In genomic region chr9:126693428-126693931, GRCh38 we compare ENCODE assay signal across 17 cellular contexts.
DNase-seq lines count a peak whose midpoint lies in the region; ATAC-seq and TF ChIP-seq lines count a peak whose summit lies in the region.
"Had no signal": no experiment of that assay in that cellular context is flagged by ENCODE, and none has a peak within 500 bp of the region (broad histone marks: within the 10 kb centered on the region; RNA-seq: fewer than 3 reads in every experiment).

No MANE protein-coding gene starts in this region.

- no peak for TF ChIP-seq CTCF in SK-N-SH (IDR thresholded peaks at IDR 0.05)
- no peak for TF ChIP-seq CTCF in neural progenitor cell (IDR thresholded peaks at IDR 0.05)

- H3K27me3 Mint-ChIP-seq in stimulated activated naive CD8-positive, alpha-beta T cell treated with anti-CD3 and anti-CD28 coated beads, Interleukin-15, amount 100 ng/mL, for 72 hours = peaks cover 49% of the 10 kb centered on the region
- peaks cover 11% of the 10 kb centered on the region for H3K27me3 Mint-ChIP-seq in neural progenitor cell (ENCODE audit: insufficient read depth, low read depth)

- TF ChIP-seq EP300 in SK-N-SH (IDR thresholded peaks at IDR 0.05; ENCODE audit: borderline replicate concordance in 1 of 2, low read depth in 1 of 2, low read length in 1 of 2) = no peak

- H3K36me3 Mint-ChIP-seq in neural progenitor cell = no peaks in the 10 kb centered on the region
- H3K36me3 Mint-ChIP-seq: IgD-negative memory B cell had no signal

- H3K4me1 ChIP-seq in SK-N-SH (ENCODE audit: control insufficient read depth in 1 of 2, insufficient read depth in 2 of 2, low read depth in 1 of 2, low read length in 1 of 2) (no peaks in the 10 kb centered on the region), neural progenitor cell (no peaks in the 10 kb centered on the region)
- H3K4me1 ChIP-seq: BLaER1 treated with 17β-estradiol and CSF1 and Interleukin-3, amounts not matched to agents 10 nM and 100 nM had no signal

- no peaks in the 10 kb centered on the region for H3K9me2 ChIP-seq in SK-N-SH

- H3K4me1 Mint-ChIP-seq in stimulated activated naive CD8-positive, alpha-beta T cell treated with anti-CD3 and anti-CD28 coated beads, Interleukin-15, amount 100 ng/mL, for 72 hours = peaks cover 7% of the 10 kb centered on the region
- peaks cover 21% of the 10 kb centered on the region for H3K4me1 Mint-ChIP-seq in neural progenitor cell
- H3K4me1 Mint-ChIP-seq: IgD-negative memory B cell had no signal

- CTCF ChIA-PET in SK-N-SH (lab: Yijun Ruan, JAX) = interaction anchor here (1.0 to 4.1 kb wide), 5 partner anchors 9 to 193 kb away, joined by 4 to 28 read pairs (median 9); no protein-coding TSS in a partner anchor

- no peak for TF ChIP-seq RAD21 in SK-N-SH (IDR thresholded peaks at IDR 0.05; ENCODE audit: low read length)

- H3K4me2 ChIP-seq in SK-N-SH = no peak overlapping the region
- H3K4me2 ChIP-seq in neural progenitor cell = no peak overlapping the region
- H3K4me2 ChIP-seq: BLaER1 treated with 17β-estradiol and CSF1 and Interleukin-3, amounts not matched to agents 10 nM and 100 nM had no signal

- ATAC-seq in SK-N-SH treated with all-trans-retinoic acid at 6 μM for 48 hours = no peak
- ATAC-seq in stimulated activated naive CD8-positive, alpha-beta T cell treated with anti-CD3 and anti-CD28 coated beads, Interleukin-15, amount 100 ng/mL, for 72 hours = peak; percentile 51
- no peak for ATAC-seq in stimulated activated naive CD8-positive, alpha-beta T cell treated with anti-CD3 and anti-CD28 coated beads, Interleukin-15, Interleukin-2, amounts not matched to agents 100 U/mL and 50 U/mL, for 24 hours
- ATAC-seq: PC-3 had no signal

- POLR2A ChIA-PET in SK-N-SH (lab: Yijun Ruan, JAX) = no interaction called here

- 75% methylated on average over 18 of the region's 19 CpGs for WGBS in SK-N-SH (ENCODE audit: low lambda C conversion rate)

- H3F3A ChIP-seq in SK-N-SH (replicated peaks; ENCODE audit: insufficient read depth) (no peaks in the 10 kb centered on the region), neural progenitor cell (ENCODE audit: low read depth) (no peaks in the 10 kb centered on the region)

- H3K9me3 Mint-ChIP-seq in stimulated activated naive CD8-positive, alpha-beta T cell treated with anti-CD3 and anti-CD28 coated beads, Interleukin-15, amount 100 ng/mL, for 72 hours = no peaks in the 10 kb centered on the region
- no peaks in the 10 kb centered on the region for H3K9me3 Mint-ChIP-seq in neural progenitor cell

- H3K4me3 ChIP-seq in SK-N-SH (ENCODE audit: low read depth in 2 of 2, low read length in 1 of 2) = no peak overlapping the region
- H3K4me3 ChIP-seq in neural progenitor cell = no peak overlapping the region
- H3K4me3 ChIP-seq: BLaER1 treated with 17β-estradiol and CSF1 and Interleukin-3, amounts not matched to agents 10 nM and 100 nM had no signal

- H3K36me3 ChIP-seq in SK-N-SH (replicated peaks in 1 of 2; ENCODE audit: control insufficient read depth in 1 of 2, insufficient read depth in 2 of 2, low read length in 1 of 2) = no peaks in the 10 kb centered on the region
- no peaks in the 10 kb centered on the region for H3K36me3 ChIP-seq in neural progenitor cell
- H3K36me3 ChIP-seq: BLaER1 treated with 17β-estradiol and CSF1 and Interleukin-3, amounts not matched to agents 10 nM and 100 nM had no signal

- H4K20me1 ChIP-seq in SK-N-SH (ENCODE audit: insufficient read depth) (no peaks in the 10 kb centered on the region), neural progenitor cell (ENCODE audit: low read depth) (peaks cover 21% of the 10 kb centered on the region)

- no peak overlapping the region for H3K27ac Mint-ChIP-seq in stimulated activated naive CD8-positive, alpha-beta T cell treated with anti-CD3 and anti-CD28 coated beads, Interleukin-15, amount 100 ng/mL, for 72 hours
- H3K27ac Mint-ChIP-seq in neural progenitor cell = no peak overlapping the region
- H3K27ac Mint-ChIP-seq: IgD-negative memory B cell had no signal

- H2AFZ ChIP-seq in SK-N-SH (ENCODE audit: low read depth) = no peak overlapping the region
- H2AFZ ChIP-seq in neural progenitor cell (replicated peaks) = no peak overlapping the region

- H3K4me3 Mint-ChIP-seq in stimulated activated naive CD8-positive, alpha-beta T cell treated with anti-CD3 and anti-CD28 coated beads, Interleukin-15, amount 100 ng/mL, for 72 hours = no peak overlapping the region
- no peak overlapping the region for H3K4me3 Mint-ChIP-seq in neural progenitor cell
- H3K4me3 Mint-ChIP-seq: IgD-negative memory B cell had no signal

- DNase-seq in SK-N-SH (peak; percentile 22), neural progenitor cell (ENCODE audit: low spot score) (peak; percentile 1), GM03348 (ENCODE audit: low spot score) (no peak), germinal center (ENCODE audit: low spot score) (no peak)
- DNase-seq in stimulated activated naive CD8-positive, alpha-beta T cell treated with anti-CD3 and anti-CD28 coated beads, Interleukin-15, amount 100 ng/mL, for 72 hours = no peak
- DNase-seq in stimulated activated naive CD8-positive, alpha-beta T cell treated with anti-CD3 and anti-CD28 coated beads, Interleukin-15, Interleukin-2, amounts not matched to agents 100 U/mL and 50 U/mL, for 24 hours = no peak
- no peak for DNase-seq in stimulated activated CD4-positive, alpha-beta T cell treated with anti-CD3 and anti-CD28 coated beads, Interleukin-2, amount 100 ng/mL, for 24 hours
- DNase-seq: DMS 273 treated with DMSO at 0.1 percent for 48 hours, NCI-H1930, NCI-H2171, NCI-H446 treated with DMSO at 0.1 percent for 48 hours, NCI-H748 treated with DMSO at 0.1 percent for 48 hours, PC-3 had no signal

- H3K27me3 ChIP-seq in SK-N-SH (ENCODE audit: insufficient read depth) (peaks cover 17% of the 10 kb centered on the region), neural progenitor cell (peaks cover 50% of the 10 kb centered on the region)

- H3K79me2 ChIP-seq in SK-N-SH (ENCODE audit: insufficient read depth) (no peaks in the 10 kb centered on the region), neural progenitor cell (ENCODE audit: low read depth) (no peaks in the 10 kb centered on the region)

- H3K9me3 ChIP-seq in SK-N-SH = no peaks in the 10 kb centered on the region
- no peaks in the 10 kb centered on the region for H3K9me3 ChIP-seq in neural progenitor cell (ENCODE audit: low read depth)
- H3K9me3 ChIP-seq: BLaER1 treated with 17β-estradiol and CSF1 and Interleukin-3, amounts not matched to agents 10 nM and 100 nM had no signal

- H3K9ac ChIP-seq in SK-N-SH = no peak overlapping the region
- H3K9ac ChIP-seq in neural progenitor cell = no peak overlapping the region
- H3K9ac ChIP-seq: BLaER1 treated with 17β-estradiol and CSF1 and Interleukin-3, amounts not matched to agents 10 nM and 100 nM had no signal

- H3K27ac ChIP-seq in SK-N-SH (ENCODE audit: low read depth in 2 of 2, low read length in 1 of 2) (no peak overlapping the region), neural progenitor cell (no peak overlapping the region)
- H3K27ac ChIP-seq: 22Rv1; BLaER1 treated with 17β-estradiol and CSF1 and Interleukin-3, amounts not matched to agents 10 nM and 100 nM had no signal

TF ChIP-seq in SK-N-SH, 30 proteins besides CTCF, POLR2A, EP300 and RAD21 (continues in another document):
- TF ChIP-seq, protein P1, sequence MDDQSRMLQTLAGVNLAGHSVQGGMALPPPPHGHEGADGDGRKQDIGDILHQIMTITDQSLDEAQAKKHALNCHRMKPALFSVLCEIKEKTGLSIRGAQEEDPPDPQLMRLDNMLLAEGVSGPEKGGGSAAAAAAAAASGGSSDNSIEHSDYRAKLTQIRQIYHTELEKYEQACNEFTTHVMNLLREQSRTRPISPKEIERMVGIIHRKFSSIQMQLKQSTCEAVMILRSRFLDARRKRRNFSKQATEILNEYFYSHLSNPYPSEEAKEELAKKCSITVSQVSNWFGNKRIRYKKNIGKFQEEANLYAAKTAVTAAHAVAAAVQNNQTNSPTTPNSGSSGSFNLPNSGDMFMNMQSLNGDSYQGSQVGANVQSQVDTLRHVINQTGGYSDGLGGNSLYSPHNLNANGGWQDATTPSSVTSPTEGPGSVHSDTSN (IDR thresholded peaks at IDR 0.05) = no peak
- no peak for TF ChIP-seq TAF1 (IDR thresholded peaks at IDR 0.05; ENCODE audit: borderline replicate concordance, low read depth, low read length)
- no peak for TF ChIP-seq RCOR1 (IDR thresholded peaks at IDR 0.05; ENCODE audit: low read length)
- TF ChIP-seq RXRA (IDR thresholded peaks at IDR 0.05; ENCODE audit: borderline replicate concordance, low read depth) = no peak
- no peak for TF ChIP-seq MXI1 (IDR thresholded peaks at IDR 0.05; ENCODE audit: low read depth, low read length)
- TF ChIP-seq NFIC (IDR thresholded peaks at IDR 0.05; ENCODE audit: borderline replicate concordance) = no peak
- TF ChIP-seq FOXM1 (IDR thresholded peaks at IDR 0.05; ENCODE audit: low read depth) = no peak

TF ChIP-seq in SK-N-SH treated with all-trans-retinoic acid at 6 μM for 48 hours, 23 proteins besides CTCF, POLR2A, EP300 and RAD21 (continues in another document):
- TF ChIP-seq BACH2 (CRISPR knock-in tag; IDR thresholded peaks at IDR 0.05; ENCODE audit: borderline replicate concordance) (no peak), PPARA (CRISPR knock-in tag; IDR thresholded peaks at IDR 0.05; ENCODE audit: borderline replicate concordance) (no peak), ZFP30 (CRISPR knock-in tag; IDR thresholded peaks at IDR 0.05) (no peak), TOX (CRISPR knock-in tag; IDR thresholded peaks at IDR 0.05; ENCODE audit: borderline replicate concordance) (no peak)
- TF ChIP-seq, protein P2, sequence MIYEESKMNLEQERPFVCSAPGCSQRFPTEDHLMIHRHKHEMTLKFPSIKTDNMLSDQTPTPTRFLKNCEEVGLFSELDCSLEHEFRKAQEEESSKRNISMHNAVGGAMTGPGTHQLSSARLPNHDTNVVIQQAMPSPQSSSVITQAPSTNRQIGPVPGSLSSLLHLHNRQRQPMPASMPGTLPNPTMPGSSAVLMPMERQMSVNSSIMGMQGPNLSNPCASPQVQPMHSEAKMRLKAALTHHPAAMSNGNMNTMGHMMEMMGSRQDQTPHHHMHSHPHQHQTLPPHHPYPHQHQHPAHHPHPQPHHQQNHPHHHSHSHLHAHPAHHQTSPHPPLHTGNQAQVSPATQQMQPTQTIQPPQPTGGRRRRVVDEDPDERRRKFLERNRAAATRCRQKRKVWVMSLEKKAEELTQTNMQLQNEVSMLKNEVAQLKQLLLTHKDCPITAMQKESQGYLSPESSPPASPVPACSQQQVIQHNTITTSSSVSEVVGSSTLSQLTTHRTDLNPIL (CRISPR knock-in tag; IDR thresholded peaks at IDR 0.05; ENCODE audit: low read depth) = no peak

Comparison
In these comparisons a context has a peak if more than half of its experiments do, and no peak if none do; other contexts are left out.
1. DNase-seq: peak in SK-N-SH (single experiment) and neural progenitor cell (single experiment); none in stimulated activated naive CD8-positive, alpha-beta T cell treated with anti-CD3 and anti-CD28 coated beads, Interleukin-15, amount 100 ng/mL, for 72 hours (0 of 2), stimulated activated naive CD8-positive, alpha-beta T cell treated with anti-CD3 and anti-CD28 coated beads, Interleukin-15, Interleukin-2, amounts not matched to agents 100 U/mL and 50 U/mL, for 24 hours (single experiment), stimulated activated CD4-positive, alpha-beta T cell treated with anti-CD3 and anti-CD28 coated beads, Interleukin-2, amount 100 ng/mL, for 24 hours (0 of 2), GM03348 (single experiment) and germinal center (single experiment).